In genomic region chr19:55257461-55258411, GRCh38 we compare ENCODE assay signal across 8 cellular contexts. TPM values are rescaled to one million over a fixed set of nuclear protein-coding genes. Genes with fewer than 3 reads are reported as not detected.
DNase-seq lines count a peak whose midpoint lies in the region; ATAC-seq, FAIRE-seq and TF ChIP-seq lines count a peak whose summit lies in the region.

No MANE protein-coding gene starts in this region.

- peak overlapping the region; percentile 89 for H3K9ac ChIP-seq in mucosa of stomach (ENCODE audit: low read length)

- TF ChIP-seq RAD21 in A549 (conservative IDR thresholded peaks at IDR 0.05 in 1 of 2, IDR thresholded peaks at IDR 0.05 in 1 of 2): no peak

- H3K27ac Mint-ChIP-seq in dendritic cell treated with granulocyte-macrophage colony-stimulating factor and Interleukin-4, amounts not matched to agents 40 ng/mL and 50 ng/mL, for 4 days: peak overlapping the region; percentile 91

- POLR2A ChIA-PET in A549 (lab: Yijun Ruan, JAX): interaction anchor here (0.6 to 1.6 kb wide), 3 partner anchors 22 to 126 kb away, joined by 3 to 5 read pairs (median 3); partner anchors contain the start of genes HSPBP1 and TMEM238

- H3K4me3 ChIP-seq in A549: peak overlapping the region; percentile 81
- peak overlapping the region; percentile 78 for H3K4me3 ChIP-seq in mucosa of stomach (ENCODE audit: low read length)
- H3K4me3 ChIP-seq in upper lobe of right lung: peak overlapping the region; percentile 86

- FAIRE-seq in A549 (lab: Jason Lieb, UNC): no peak

- H3K36me3 ChIP-seq in mucosa of stomach (ENCODE audit: control insufficient read depth, insufficient read depth, low read length): no peaks in the 10 kb centered on the region
- H3K36me3 ChIP-seq in upper lobe of right lung: no peaks in the 10 kb centered on the region

- H3K27ac ChIP-seq in A549 (peak overlapping the region; percentile 85 to 95), upper lobe of right lung (peak overlapping the region; percentile 92)

- no peaks in the 10 kb centered on the region for H3K27me3 ChIP-seq in mucosa of stomach (ENCODE audit: control insufficient read depth, insufficient read depth, low read length)
- no peaks in the 10 kb centered on the region for H3K27me3 ChIP-seq in upper lobe of right lung

- TF ChIP-seq EP300 in A549 (IDR thresholded peaks at IDR 0.05): no peak

- no peak for TF ChIP-seq POLR2A in A549 (IDR thresholded peaks at IDR 0.05; ENCODE audit: low read length)
- TF ChIP-seq POLR2A in GM18505 (IDR thresholded peaks at IDR 0.05; ENCODE audit: borderline replicate concordance, extremely low read depth, insufficient read depth, insufficient read length): peak; percentile 36

- CTCF ChIA-PET in A549 (lab: Yijun Ruan, JAX): interaction anchor here (0.9 to 4.1 kb wide), 8 partner anchors 12 to 160 kb away, joined by 3 to 16 read pairs (median 4); partner anchors contain the start of gene DNAAF3

- intact Hi-C loops in dendritic cell treated with granulocyte-macrophage colony-stimulating factor and Interleukin-4, amounts not matched to agents 40 ng/mL and 50 ng/mL, for 4 days (cut with micrococcal nuclease): no loop called here
- intact Hi-C loops in upper lobe of right lung (cut with DNase I): no loop called here

- peak overlapping the region; percentile 93 for H3K4me3 Mint-ChIP-seq in dendritic cell treated with granulocyte-macrophage colony-stimulating factor and Interleukin-4, amounts not matched to agents 40 ng/mL and 50 ng/mL, for 4 days

- H3K9me3 Mint-ChIP-seq in dendritic cell treated with granulocyte-macrophage colony-stimulating factor and Interleukin-4, amounts not matched to agents 40 ng/mL and 50 ng/mL, for 4 days: peaks cover 7% of the 10 kb centered on the region

- H3K4me1 ChIP-seq in A549 (peaks cover 36% of the 10 kb centered on the region), mucosa of stomach (ENCODE audit: control insufficient read depth, insufficient read depth, low read length) (peaks cover 46% of the 10 kb centered on the region), upper lobe of right lung (peaks cover 38% of the 10 kb centered on the region)

- H3K27me3 Mint-ChIP-seq in dendritic cell treated with granulocyte-macrophage colony-stimulating factor and Interleukin-4, amounts not matched to agents 40 ng/mL and 50 ng/mL, for 4 days: no peaks in the 10 kb centered on the region

- no peak for ATAC-seq in A549
- ATAC-seq in GM18505 (IDR thresholded peaks at IDR 0.05; ENCODE audit: unreplicated experiment): no peak
- no peak for ATAC-seq in upper lobe of right lung
- ATAC-seq in HG03565 (IDR thresholded peaks at IDR 0.05; ENCODE audit: unreplicated experiment): no peak

- WGBS in A549 (ENCODE audit: missing lambda C conversion rate): 20% methylated on average over 49 of the region's 49 CpGs

- DNase-seq in A549 (ENCODE audit: low read depth in 1 of 2, low spot score in 1 of 2) (no peak), RPMI8226 (peak; percentile 38), upper lobe of right lung (no peak), D341Med (ENCODE audit: low spot score) (no peak)

- peaks cover 60% of the 10 kb centered on the region for H3K4me1 Mint-ChIP-seq in dendritic cell treated with granulocyte-macrophage colony-stimulating factor and Interleukin-4, amounts not matched to agents 40 ng/mL and 50 ng/mL, for 4 days (ENCODE audit: low read depth)

- no peaks in the 10 kb centered on the region for H3K9me3 ChIP-seq in A549
- H3K9me3 ChIP-seq in mucosa of stomach (ENCODE audit: control insufficient read depth, low read length): no peaks in the 10 kb centered on the region
- H3K9me3 ChIP-seq in upper lobe of right lung: no peaks in the 10 kb centered on the region

- peaks cover 46% of the 10 kb centered on the region for H3K36me3 Mint-ChIP-seq in dendritic cell treated with granulocyte-macrophage colony-stimulating factor and Interleukin-4, amounts not matched to agents 40 ng/mL and 50 ng/mL, for 4 days (ENCODE audit: low read depth)

- TF ChIP-seq CTCF in A549 (IDR thresholded peaks at IDR 0.05) (no peak), upper lobe of right lung (IDR thresholded peaks at IDR 0.05) (no peak)

- peak overlapping the region; percentile 88 for H3K4me2 ChIP-seq in A549

TF ChIP-seq in A549, 52 proteins besides CTCF, POLR2A, EP300 and RAD21:
- TF ChIP-seq CHD2 (IDR thresholded peaks at IDR 0.05; ENCODE audit: low read length, partially characterized antibody) (no peak), MAX (IDR thresholded peaks at IDR 0.05) (peak; percentile 50; the same call in 1 of the 2 replicates)
TF ChIP-seq in A549: peak in this region for 1.

RNA-seq across cellular contexts. Expression of gene PPP6R1, which starts 1.1 kb away (rescaled TPM):
- polyA plus RNA-seq in A549 (2011; rRNA removed) (42.9 and 44.6 TPM in 2 replicates), A549 (2017; fragmentation: RNase III; extraction: RNeasy Plus Mini Kit Qiagen cat#74134 plus additional on column Dnase treatment) (72.9 to 78.0 TPM (median 76.2 TPM) in 3 replicates)
- polyA plus RNA-seq in A549 (2012; cell fraction: cytosol; rRNA removed): 74.0 and 94.8 TPM in 2 replicates
- polyA plus RNA-seq in A549 (2012; cell fraction: nucleus; rRNA removed): 148 and 200 TPM in 2 replicates
- polyA minus RNA-seq in A549 (2011; rRNA and poly(A)+ RNA removed): 89.2 and 109 TPM in 2 replicates
- total RNA-seq in upper lobe of right lung: 61.0 TPM

RNA-seq across cellular contexts. Expression of gene HSPBP1, which starts 22.2 kb away (rescaled TPM):
- 52.1 and 55.3 TPM in 2 replicates for polyA plus RNA-seq in A549 (2011; rRNA removed)
- polyA plus RNA-seq in A549 (2012; cell fraction: cytosol; rRNA removed): 161 and 202 TPM in 2 replicates
- 214 and 333 TPM in 2 replicates for polyA plus RNA-seq in A549 (2012; cell fraction: nucleus; rRNA removed)
- polyA plus RNA-seq in A549 (2017; fragmentation: RNase III; extraction: RNeasy Plus Mini Kit Qiagen cat#74134 plus additional on column Dnase treatment): 121 to 127 TPM (median 123 TPM) in 3 replicates
- polyA minus RNA-seq in A549 (2011; rRNA and poly(A)+ RNA removed): 26.6 and 52.1 TPM in 2 replicates
- 19.7 TPM for total RNA-seq in upper lobe of right lung

RNA-seq across cellular contexts. Expression of gene BRSK1, which starts 26.1 kb away (rescaled TPM):
- 5.5 and 6.6 TPM in 2 replicates for polyA plus RNA-seq in A549 (2011; rRNA removed)
- 7.0 and 7.7 TPM in 2 replicates for polyA plus RNA-seq in A549 (2012; cell fraction: cytosol; rRNA removed)
- polyA plus RNA-seq in A549 (2012; cell fraction: nucleus; rRNA removed): 15.9 and 21.9 TPM in 2 replicates
- 5.0 to 6.1 TPM (median 5.4 TPM) in 3 replicates for polyA plus RNA-seq in A549 (2017; fragmentation: RNase III; extraction: RNeasy Plus Mini Kit Qiagen cat#74134 plus additional on column Dnase treatment)
- 1.9 and 5.2 TPM in 2 replicates for polyA minus RNA-seq in A549 (2011; rRNA and poly(A)+ RNA removed)
- 1.3 TPM for total RNA-seq in upper lobe of right lung

RNA-seq across cellular contexts. Expression of gene TMEM86B, which starts 29.2 kb away (rescaled TPM):
- polyA plus RNA-seq in A549 (2011; rRNA removed): 1.6 TPM in 2 replicates
- polyA plus RNA-seq in A549 (2012; cell fraction: cytosol; rRNA removed): 3.9 and 5.8 TPM in 2 replicates
- 52.7 and 61.5 TPM in 2 replicates for polyA plus RNA-seq in A549 (2012; cell fraction: nucleus; rRNA removed)
- polyA plus RNA-seq in A549 (2017; fragmentation: RNase III; extraction: RNeasy Plus Mini Kit Qiagen cat#74134 plus additional on column Dnase treatment): 2.8 to 3.4 TPM (median 3.2 TPM) in 3 replicates
- 0.62 and 1.8 TPM in 2 replicates for polyA minus RNA-seq in A549 (2011; rRNA and poly(A)+ RNA removed)
- 4.3 TPM for total RNA-seq in upper lobe of right lung

RNA-seq across cellular contexts. Expression of gene PTPRH, which starts 48.4 kb away (rescaled TPM):
- polyA plus RNA-seq in A549 (2011; rRNA removed): 4.2 and 5.4 TPM in 2 replicates
- 2.0 and 2.1 TPM in 2 replicates for polyA plus RNA-seq in A549 (2012; cell fraction: cytosol; rRNA removed)
- 2.8 and 3.6 TPM in 2 replicates for polyA plus RNA-seq in A549 (2012; cell fraction: nucleus; rRNA removed)
- 1.5 to 1.8 TPM (median 1.6 TPM) in 3 replicates for polyA plus RNA-seq in A549 (2017; fragmentation: RNase III; extraction: RNeasy Plus Mini Kit Qiagen cat#74134 plus additional on column Dnase treatment)
- polyA minus RNA-seq in A549 (2011; rRNA and poly(A)+ RNA removed): 12.6 and 17.7 TPM in 2 replicates
- not detected for total RNA-seq in upper lobe of right lung
